ENCODE assay signal across 27 cellular contexts in genomic region chr6:67331304-67331703, GRCh38.
"Had no signal": no experiment of that assay in that cellular context is flagged by ENCODE, and none has a peak within 500 bp of the region (broad histone marks: within the 10 kb centered on the region; RNA-seq: fewer than 3 reads in every experiment).

No MANE protein-coding gene starts in this region.

- H3K27me3 Mint-ChIP-seq: brain had no signal

- H3K27ac ChIP-seq: Peyer's patch, RWPE1, SJCRH30 had no signal

- DNase-seq: activated CD4-positive, alpha-beta T cell treated with anti-CD3 and anti-CD28 coated beads for 48 hours; activated CD4-positive, alpha-beta T cell treated with anti-CD3 and anti-CD28 coated beads, Interleukin-2, amount 50 U/mL, for 4 hours; activated CD4-positive, CD25-positive, alpha-beta regulatory T cell treated with anti-CD3 and anti-CD28 coated beads, Interleukin-2, amount 50 U/mL, for 72 hours; activated CD8-positive, alpha-beta memory T cell treated with anti-CD3 and anti-CD28 coated beads, Interleukin-2, amount 50 U/mL, for 48 hours; activated CD8-positive, alpha-beta T cell treated with anti-CD3 and anti-CD28 coated beads, Interleukin-2, amount 10 ng/mL, durations not matched to agents 7 days and 5 days; activated effector memory CD4-positive, alpha-beta T cell treated with anti-CD3 and anti-CD28 coated beads, Interleukin-2, amount 50 U/mL, for 16 hours; activated naive CD4-positive, alpha-beta T cell treated with Interleukin-2 at 50 U/mL for 16 hours; activated T-cell treated with anti-CD3 and anti-CD28 coated beads, Interleukin-2, amount 50 U/mL, for 1 hour; amygdala; KBM-7; NCI-H1048; NCI-H1417 treated with DMSO at 0.1 percent for 48 hours; NCI-H1694; NCI-H2029; NCI-H226; NCI-H510A; NCI-H526 treated with DMSO at 0.1 percent for 48 hours; NK-92 treated with Interleukin-12 subunit alpha and Interleukin-12 subunit beta, amount 100 ng/mL, for 24 hours; Peyer's patch; Right ventricle myocardium superior; SJCRH30; SK-N-SH; T-helper 1 cell had no signal

- H3K9me3 Mint-ChIP-seq: WTC11 had no signal

- ATAC-seq: activated CD8-positive, alpha-beta T cell treated with anti-CD3 and anti-CD28 coated beads, Interleukin-2, amount 10 ng/mL, durations not matched to agents 7 days and 5 days; activated naive CD4-positive, alpha-beta T cell treated with anti-CD3 and anti-CD28 coated beads, Interleukin-2, amount 50 U/mL, for 72 hours; WTC11 had no signal

- H3K27me3 ChIP-seq: Peyer's patch, SJCRH30 had no signal

- H3K4me3 ChIP-seq: Peyer's patch, SJCRH30 had no signal

- H3K9ac ChIP-seq: SK-N-SH had no signal

- H3K4me1 ChIP-seq: Peyer's patch, SJCRH30 had no signal

- H3K4me2 ChIP-seq: SK-N-SH had no signal

- H3K4me1 Mint-ChIP-seq: brain, WTC11 had no signal

- H3K4me3 Mint-ChIP-seq: activated CD8-positive, alpha-beta T cell treated with anti-CD3 and anti-CD28 coated beads, Interleukin-2, amount 10 ng/mL, durations not matched to agents 7 days and 5 days; brain; WTC11 had no signal

- H3K36me3 Mint-ChIP-seq: activated naive CD4-positive, alpha-beta T cell treated with anti-CD3 and anti-CD28 coated beads, Interleukin-2, amount 50 U/mL, for 72 hours; brain; WTC11 had no signal

- H3K36me3 ChIP-seq: Peyer's patch, SJCRH30 had no signal

- H3K9me3 ChIP-seq: Peyer's patch, SJCRH30, SK-N-SH had no signal

- H3K27ac Mint-ChIP-seq: activated CD8-positive, alpha-beta T cell treated with anti-CD3 and anti-CD28 coated beads, Interleukin-2, amount 10 ng/mL, durations not matched to agents 7 days and 5 days; activated naive CD4-positive, alpha-beta T cell treated with anti-CD3 and anti-CD28 coated beads, Interleukin-2, amount 50 U/mL, for 72 hours; WTC11 had no signal
